ENCODE assay signal across 27 cellular contexts in genomic region chr4:118884716-118885115, GRCh38.
"Had no signal": no experiment of that assay in that cellular context is flagged by ENCODE, and none has a peak within 500 bp of the region (broad histone marks: within the 10 kb centered on the region; RNA-seq: fewer than 3 reads in every experiment).

No MANE protein-coding gene starts in this region.

- H2AFZ ChIP-seq: neural progenitor cell, parathyroid adenoma had no signal

- H3K27ac ChIP-seq: neural progenitor cell, ovary, parathyroid adenoma, psoas muscle, skin epidermis, suprapubic skin, testis, tibial artery, transverse colon, vagina had no signal

- H3K4me2 ChIP-seq: neural progenitor cell had no signal

- H3K4me1 ChIP-seq: parathyroid adenoma, psoas muscle, testis had no signal

- H3K9ac ChIP-seq: neural progenitor cell, parathyroid adenoma had no signal

- H3K27me3 ChIP-seq: ovary, suprapubic skin, testis, tibial artery, vagina had no signal

- H3K4me3 ChIP-seq: neural progenitor cell, ovary, psoas muscle, skin epidermis, suprapubic skin, testis, tibial artery, transverse colon, vagina had no signal

- DNase-seq: naive thymus-derived CD4-positive, alpha-beta T cell; natural killer cell; occipital lobe; ovary; posterior cingulate gyrus; psoas muscle; right cardiac atrium; stimulated activated CD4-positive, alpha-beta T cell treated with anti-CD3 and anti-CD28 coated beads, Interleukin-15, amount 100 ng/mL, for 24 hours; stimulated activated CD4-positive, alpha-beta T cell treated with anti-CD3 and anti-CD28 coated beads, Interleukin-2, amount 100 ng/mL, for 24 hours; stimulated activated CD4-positive, alpha-beta T cell treated with anti-CD3 and anti-CD28 coated beads, Interleukin-2, amount 100 ng/mL, for 48 hours; stimulated activated CD4-positive, alpha-beta T cell treated with anti-CD3 and anti-CD28 coated beads, Interleukin-4, amount 100 ng/mL, for 4 hours; stimulated activated CD8-positive, alpha-beta memory T cell treated with anti-CD3 and anti-CD28 coated beads, Interleukin-4, amount 100 ng/mL, for 48 hours; stimulated activated naive CD4-positive, alpha-beta T cell; stimulated activated naive CD8-positive, alpha-beta T cell treated with anti-CD3 and anti-CD28 coated beads, Interleukin-15, amount 100 ng/mL, for 72 hours; stimulated activated naive CD8-positive, alpha-beta T cell treated with anti-CD3 and anti-CD28 coated beads, Interleukin-15, Interleukin-2, amounts not matched to agents 100 U/mL and 50 U/mL, for 24 hours; substantia nigra; testis; tibial artery; transverse colon had no signal

- FAIRE-seq: urothelium cell line had no signal

- H3K9me3 ChIP-seq: ovary, psoas muscle, suprapubic skin, testis, tibial artery, transverse colon, vagina had no signal

- ATAC-seq: naive thymus-derived CD4-positive, alpha-beta T cell; natural killer cell; psoas muscle; right cardiac atrium; sciatic nerve; stimulated activated memory B cell treated with anti-CD40 and anti-IgM and Interleukin-4, amounts not matched to agents 10 μg/mL and 1 μg/mL and 100 μg/mL, for 72 hours; stimulated activated naive CD8-positive, alpha-beta T cell treated with anti-CD3 and anti-CD28 coated beads, Interleukin-15, amount 100 ng/mL, for 72 hours; stimulated activated naive CD8-positive, alpha-beta T cell treated with anti-CD3 and anti-CD28 coated beads, Interleukin-15, Interleukin-2, amounts not matched to agents 100 U/mL and 50 U/mL, for 24 hours had no signal

- H3K79me2 ChIP-seq: parathyroid adenoma had no signal

- H3K36me3 ChIP-seq: neural progenitor cell, ovary, suprapubic skin, tibial artery, transverse colon, vagina had no signal
